In the genomic region with DNA sequence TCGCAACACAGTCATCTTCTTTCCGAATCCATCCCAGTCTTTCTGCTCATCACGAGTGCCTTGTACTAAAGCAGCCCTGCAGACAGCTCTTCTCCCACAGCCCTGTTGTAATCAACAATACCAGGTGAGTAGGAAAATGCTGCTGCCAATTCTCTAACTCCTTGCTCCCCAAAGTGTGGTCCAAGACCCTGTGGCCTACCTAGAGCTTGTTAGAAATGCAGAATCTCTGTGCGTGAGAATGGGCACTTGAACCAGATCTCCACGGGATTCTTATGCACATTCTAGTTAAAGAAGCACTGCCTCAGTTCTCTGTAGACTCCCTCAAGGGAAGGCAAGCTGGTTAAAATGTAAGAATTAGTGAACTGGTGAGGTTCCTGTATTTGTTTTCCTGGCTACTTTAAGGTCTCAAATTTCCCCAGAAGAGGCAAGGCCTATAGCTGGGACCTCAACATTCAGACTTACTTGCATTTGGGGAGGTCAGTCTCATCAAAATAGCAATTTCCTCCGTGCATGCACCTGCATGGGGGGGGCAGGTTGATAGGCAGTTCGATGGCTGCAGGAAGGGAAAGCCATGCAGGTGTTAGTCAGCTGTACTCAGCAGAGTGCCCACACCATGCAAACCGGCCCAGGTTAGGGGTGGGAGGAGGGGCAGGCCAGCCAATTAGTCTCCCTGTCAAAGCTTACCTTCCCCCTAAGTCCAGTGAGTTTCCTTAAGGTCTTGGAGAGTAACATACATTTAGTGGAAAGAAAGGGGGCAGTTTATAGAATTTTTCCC, we compare ENCODE assay signal across 21 cellular contexts.
"Had no signal": no experiment of that assay in that cellular context is flagged by ENCODE, and none has a peak within 500 bp of the region (broad histone marks: within the 10 kb centered on the region; RNA-seq: fewer than 3 reads in every experiment).

No MANE protein-coding gene starts in this region.

- H3K4me1 ChIP-seq: parathyroid adenoma, uterus had no signal

- H3K9me3 Mint-ChIP-seq: activated naive CD4-positive, alpha-beta T cell treated with anti-CD3 and anti-CD28 coated beads, Interleukin-2, amount 50 U/mL, for 72 hours; memory B cell; nephron; stimulated activated effector memory CD8-positive, alpha-beta T cell treated with anti-CD3 and anti-CD28 coated beads, Interleukin-12 subunit alpha, Interleukin-12 subunit beta, amount 100 ng/mL, for 72 hours; T-helper 2 cell treated with Interferon-gamma antibody and Interleukin-4, amounts not matched to agents 5 μg/mL and 100 μg/mL, for 36 hours had no signal

- H3K4me1 Mint-ChIP-seq: memory B cell had no signal

- H3K27me3 Mint-ChIP-seq: memory B cell had no signal

- H3K36me3 Mint-ChIP-seq: activated naive CD4-positive, alpha-beta T cell treated with anti-CD3 and anti-CD28 coated beads, Interleukin-2, amount 50 U/mL, for 72 hours; memory B cell; stimulated activated effector memory CD8-positive, alpha-beta T cell treated with anti-CD3 and anti-CD28 coated beads, Interleukin-12 subunit alpha, Interleukin-12 subunit beta, amount 100 ng/mL, for 72 hours had no signal

- DNase-seq: activated gamma-delta T cell treated with Interleukin-2 at 50 U/mL for 16 hours; activated T-cell treated with anti-CD3 and anti-CD28 coated beads, Interleukin-2, amount 50 U/mL, for 1 hour; aorta; brain microvascular endothelial cell; caudate nucleus; dermis blood vessel endothelial cell; effector CD8-positive, alpha-beta T cell; glutamatergic neuron; left cardiac atrium; nucleus accumbens; small intestine; stimulated activated CD4-positive, alpha-beta T cell treated with anti-CD3 and anti-CD28 coated beads, Interleukin-2, amount 100 ng/mL, for 24 hours; uterus had no signal

- H3K27ac Mint-ChIP-seq: activated naive CD4-positive, alpha-beta T cell treated with anti-CD3 and anti-CD28 coated beads, Interleukin-2, amount 50 U/mL, for 72 hours; memory B cell; nephron; stimulated activated effector memory CD8-positive, alpha-beta T cell treated with anti-CD3 and anti-CD28 coated beads, Interleukin-12 subunit alpha, Interleukin-12 subunit beta, amount 100 ng/mL, for 72 hours; T-helper 2 cell treated with Interferon-gamma antibody and Interleukin-4, amounts not matched to agents 5 μg/mL and 100 μg/mL, for 36 hours had no signal

- H3K27ac ChIP-seq: brain microvascular endothelial cell, hepatocyte, parathyroid adenoma, uterus had no signal

- H2AFZ ChIP-seq: hepatocyte, parathyroid adenoma had no signal

- ATAC-seq: activated naive CD4-positive, alpha-beta T cell treated with anti-CD3 and anti-CD28 coated beads, Interleukin-2, amount 50 U/mL, for 72 hours; left cardiac atrium; sciatic nerve; stimulated activated effector memory CD8-positive, alpha-beta T cell treated with anti-CD3 and anti-CD28 coated beads, Interleukin-12 subunit alpha, Interleukin-12 subunit beta, amount 100 ng/mL, for 72 hours had no signal

- H3K9me3 ChIP-seq: uterus had no signal

- H3K36me3 ChIP-seq: brain microvascular endothelial cell, uterus had no signal

- H3K9ac ChIP-seq: parathyroid adenoma had no signal

- H3K79me2 ChIP-seq: hepatocyte, parathyroid adenoma had no signal

- H3K4me3 Mint-ChIP-seq: memory B cell; nephron; stimulated activated effector memory CD8-positive, alpha-beta T cell treated with anti-CD3 and anti-CD28 coated beads, Interleukin-12 subunit alpha, Interleukin-12 subunit beta, amount 100 ng/mL, for 72 hours; T-helper 2 cell treated with Interferon-gamma antibody and Interleukin-4, amounts not matched to agents 5 μg/mL and 100 μg/mL, for 36 hours had no signal

- H3K27me3 ChIP-seq: brain microvascular endothelial cell, hepatocyte, uterus had no signal

- H3K4me2 ChIP-seq: hepatocyte had no signal

- H3K4me3 ChIP-seq: hepatocyte, uterus had no signal
